Comparison of ENCODE assay signal across 6 cellular contexts in genomic region chr3:127256872-127257271, GRCh38. TPM values are rescaled to one million over a fixed set of nuclear protein-coding genes. Genes with fewer than 3 reads are reported as not detected.
"Had no signal": no experiment of that assay in that cellular context is flagged by ENCODE, and none has a peak within 500 bp of the region (broad histone marks: within the 10 kb centered on the region; RNA-seq: fewer than 3 reads in every experiment).

No MANE protein-coding gene starts in this region.

- H3K4me3 ChIP-seq: GM23338 had no signal

- DNase-seq: H9, HCEC 1CT, IMR-90 had no signal

- H3K4me3 Mint-ChIP-seq: GM23338, H9 had no signal

- H3K27ac Mint-ChIP-seq: GM23338, H9 had no signal

- ATAC-seq: GM23338 had no signal

- H2AFZ ChIP-seq: GM23338 had no signal

- H3K4me2 ChIP-seq: GM23338 had no signal

- H3K4me1 Mint-ChIP-seq: GM23338, H9 had no signal

RNA-seq across cellular contexts. Expression of gene PRR20G, which starts 31.0 kb away (rescaled TPM):
- total RNA-seq: GM23338, H1, HT-29, IMR-90 had no signal
